In the genomic region with DNA sequence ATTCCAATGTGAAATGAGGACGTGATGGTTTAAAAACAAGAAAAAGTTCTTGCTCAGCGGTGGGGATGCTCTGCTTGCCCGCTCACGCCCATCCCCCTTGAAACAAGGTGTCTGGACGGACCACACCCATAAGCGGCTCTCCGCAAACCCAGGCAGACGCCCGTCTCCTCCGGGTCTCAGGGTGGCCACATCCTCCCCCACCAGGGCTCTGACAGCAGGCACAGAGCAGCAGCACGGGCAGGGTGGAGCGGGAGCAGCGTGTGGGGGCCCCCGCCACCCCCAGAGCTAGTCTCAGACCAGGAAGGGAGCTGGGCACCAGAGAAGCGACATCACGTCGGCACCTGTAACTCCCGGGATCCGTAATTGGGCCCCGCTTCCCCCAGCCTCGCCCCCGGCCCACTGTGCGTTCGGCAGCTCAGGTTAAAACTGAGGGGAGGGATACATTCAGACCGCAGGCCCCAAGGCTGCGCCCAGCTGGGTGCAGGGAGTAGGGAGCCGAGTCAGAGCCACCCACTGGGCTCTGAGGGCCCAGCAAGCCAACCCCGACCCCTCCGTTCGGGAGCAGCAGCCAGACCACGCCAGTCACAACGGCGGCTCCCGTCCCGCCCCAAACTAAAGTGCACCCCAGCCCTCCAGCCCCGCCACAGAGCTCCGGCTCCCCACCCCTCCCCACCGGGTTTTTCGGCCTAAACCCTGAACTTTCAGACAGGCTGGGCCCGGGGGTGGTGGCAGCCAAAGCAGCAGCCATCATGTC, we compare ENCODE assay signal across 10 cellular contexts. TPM values are rescaled to one million over a fixed set of nuclear protein-coding genes. Genes with fewer than 3 reads are reported as not detected.
A peak's percentile ranks its signal among the peaks of the same experiment; 100 is the strongest.
DNase-seq lines count a peak whose midpoint lies in the region; ATAC-seq and TF ChIP-seq lines count a peak whose summit lies in the region.
"Had no signal": no experiment of that assay in that cellular context is flagged by ENCODE, and none has a peak within 500 bp of the region (broad histone marks: within the 10 kb centered on the region; RNA-seq: fewer than 3 reads in every experiment).

No MANE protein-coding gene starts in this region.

- H3K27ac Mint-ChIP-seq in Caco-2 (ENCODE audit: unreplicated experiment) (peak overlapping the region; percentile 65), endothelial cell (ENCODE audit: unreplicated experiment) (peak overlapping the region; percentile 80)
- H3K27ac Mint-ChIP-seq: dendritic cell treated with granulocyte-macrophage colony-stimulating factor and Interleukin-4, amounts not matched to agents 40 ng/mL and 50 ng/mL, for 4 days had no signal

- no peak overlapping the region for H2BK120ac ChIP-seq in neuronal stem cell (ENCODE audit: low read depth, low read length)

- peak overlapping the region; percentile 4 for H2BK5ac ChIP-seq in neuronal stem cell (ENCODE audit: low read length)

- CTCF ChIA-PET in Caco-2 (lab: Charles Lee): no interaction called here
- CTCF ChIA-PET in OCI-LY7 (lab: Charles Lee; ENCODE audit: unreplicated experiment): no interaction called here

- H3K36me3 Mint-ChIP-seq in Caco-2 (ENCODE audit: insufficient read depth, unreplicated experiment): peaks cover 85% of the 10 kb centered on the region
- H3K36me3 Mint-ChIP-seq in endothelial cell (ENCODE audit: low read depth, unreplicated experiment): peaks cover 8% of the 10 kb centered on the region

- H3K4ac ChIP-seq in neuronal stem cell (ENCODE audit: low read length): no peak overlapping the region

- H2BK15ac ChIP-seq in neuronal stem cell (ENCODE audit: low read length): no peak overlapping the region

- H3K4me3 Mint-ChIP-seq in Caco-2 (ENCODE audit: unreplicated experiment) (no peak overlapping the region), endothelial cell (ENCODE audit: unreplicated experiment) (no peak overlapping the region)
- H3K4me3 Mint-ChIP-seq: dendritic cell treated with granulocyte-macrophage colony-stimulating factor and Interleukin-4, amounts not matched to agents 40 ng/mL and 50 ng/mL, for 4 days had no signal

- no peak overlapping the region for H4K91ac ChIP-seq in neuronal stem cell (ENCODE audit: low read depth, low read length, poor library complexity)

- H3K79me1 ChIP-seq in neuronal stem cell (ENCODE audit: low read depth, low read length): no peaks in the 10 kb centered on the region

- H3K27me3 Mint-ChIP-seq in Caco-2 (ENCODE audit: insufficient read depth, unreplicated experiment) (no peaks in the 10 kb centered on the region), endothelial cell (ENCODE audit: unreplicated experiment) (peaks cover 14% of the 10 kb centered on the region)
- H3K27me3 Mint-ChIP-seq: dendritic cell treated with granulocyte-macrophage colony-stimulating factor and Interleukin-4, amounts not matched to agents 40 ng/mL and 50 ng/mL, for 4 days had no signal

- TSS peak; percentile 48 for BruUV-seq in Caco-2 (replicated peaks; lab: Mats Ljungman, UMichigan)
- TSS peak; percentile 72 for BruUV-seq in OCI-LY7 (replicated peaks; lab: Mats Ljungman, UMichigan)

- H4K20me1 ChIP-seq in OCI-LY7 (ENCODE audit: insufficient read depth, low read length): no peaks in the 10 kb centered on the region

- intact Hi-C loops in Caco-2 (cut with micrococcal nuclease; ENCODE audit: unreplicated experiment): no loop called here
- intact Hi-C loops in OCI-LY7 (cut with micrococcal nuclease; ENCODE audit: unreplicated experiment): loop anchor here (10.0 kb wide), 1 partner anchor 255 kb away; no protein-coding TSS in a partner anchor

- H3K27me3 ChIP-seq in Caco-2 (replicated peaks; ENCODE audit: control insufficient read depth, insufficient read depth, low read length) (no peaks in the 10 kb centered on the region), neuronal stem cell (ENCODE audit: control insufficient read depth in 3 of 3, insufficient read depth in 3 of 3, low read depth in 1 of 3, low read length in 3 of 3) (no peaks in the 10 kb centered on the region)

- H3K9me2 ChIP-seq in OCI-LY7 (ENCODE audit: insufficient read depth, low read length): no peaks in the 10 kb centered on the region

- no peak overlapping the region for H3K4me3 ChIP-seq in Caco-2 (ENCODE audit: low read depth, low read length)
- H3K4me3 ChIP-seq in OCI-LY7 (ENCODE audit: low read depth, low read length, poor library complexity, severe bottlenecking): no peak overlapping the region
- no peak overlapping the region for H3K4me3 ChIP-seq in neuronal stem cell (ENCODE audit: low read length in 2 of 2)
- H3K4me3 ChIP-seq: GM23248 had no signal

- no peak overlapping the region for H2AFZ ChIP-seq in OCI-LY7 (ENCODE audit: low read length)
- no peak overlapping the region for H2AFZ ChIP-seq in neuronal stem cell (ENCODE audit: low read length)
- H2AFZ ChIP-seq: GM23248 had no signal

- DNase-seq in Caco-2: no peak
- no peak for DNase-seq in OCI-LY7 (ENCODE audit: low spot score)
- DNase-seq in endothelial cell (ENCODE audit: low spot score): no peak
- no peak for DNase-seq in neuronal stem cell (ENCODE audit: low spot score)
- DNase-seq in NCI-H1694 treated with DMSO at 0.1 percent for 48 hours (lab: John Stamatoyannopoulos, UW): no peak
- no peak for DNase-seq in cerebellar cortex (ENCODE audit: low spot score)
- DNase-seq in superior temporal gyrus (ENCODE audit: extremely low spot score): no peak
- DNase-seq: GM23248 had no signal

- ATAC-seq in GM21447 (IDR thresholded peaks at IDR 0.05; ENCODE audit: unreplicated experiment): no peak

- H3K18ac ChIP-seq in neuronal stem cell (ENCODE audit: low read length): peak overlapping the region; percentile 76

- H3K4me1 Mint-ChIP-seq in Caco-2 (ENCODE audit: low read depth, unreplicated experiment) (no peaks in the 10 kb centered on the region), endothelial cell (ENCODE audit: unreplicated experiment) (peaks cover 10% of the 10 kb centered on the region)

- no peak overlapping the region; the same call in 1 of the 2 replicates for H3K4me2 ChIP-seq in OCI-LY7 (ENCODE audit: low read length)
- H3K4me2 ChIP-seq in neuronal stem cell (ENCODE audit: insufficient read depth, low read length, poor library complexity, severe bottlenecking): no peak overlapping the region

- no peak overlapping the region for H2BK12ac ChIP-seq in neuronal stem cell (ENCODE audit: low read length)

- POLR2A ChIA-PET in Caco-2 (lab: Charles Lee): no interaction called here
- POLR2A ChIA-PET in OCI-LY7 (lab: Charles Lee): no interaction called here

- no CpG with 5 or more reads among the region's 40 CpGs for WGBS in neuronal stem cell (ENCODE audit: extremely low coverage in 2 of 2, insufficient read length in 2 of 2, insufficient replicate concordance in 1 of 2), 2 donors

- H3K14ac ChIP-seq in neuronal stem cell (ENCODE audit: low read length): peak overlapping the region; percentile 82

- no peaks in the 10 kb centered on the region for H3K9me3 Mint-ChIP-seq in Caco-2 (ENCODE audit: unreplicated experiment)
- H3K9me3 Mint-ChIP-seq in endothelial cell (ENCODE audit: unreplicated experiment): no peaks in the 10 kb centered on the region
- H3K9me3 Mint-ChIP-seq: dendritic cell treated with granulocyte-macrophage colony-stimulating factor and Interleukin-4, amounts not matched to agents 40 ng/mL and 50 ng/mL, for 4 days had no signal

- no peaks in the 10 kb centered on the region for H3K79me2 ChIP-seq in OCI-LY7 (ENCODE audit: insufficient read depth, low read depth, low read length)

- H3K9ac ChIP-seq in neuronal stem cell (ENCODE audit: low read depth, low read length, poor library complexity): no peak overlapping the region
- H3K9ac ChIP-seq: GM23248 had no signal

- no peak overlapping the region for H3K27ac ChIP-seq in OCI-LY7 (ENCODE audit: low read depth, low read length, poor library complexity, severe bottlenecking)
- H3K27ac ChIP-seq in neuronal stem cell (replicated peaks; ENCODE audit: low read length): no peak overlapping the region
- H3K27ac ChIP-seq: GM23248 had no signal

- TF ChIP-seq CTCF in Caco-2 (IDR thresholded peaks at IDR 0.05; ENCODE audit: insufficient read depth in 1 of 2, low read depth in 1 of 2, low read length in 1 of 2, severe bottlenecking in 1 of 2, unreplicated experiment in 1 of 2) (no peak), OCI-LY7 (conservative IDR thresholded peaks at IDR 0.05; ENCODE audit: low read length) (no peak), endothelial cell (IDR thresholded peaks at IDR 0.05; ENCODE audit: unreplicated experiment) (no peak)

- H3K9me3 ChIP-seq in Caco-2: no peaks in the 10 kb centered on the region
- no peaks in the 10 kb centered on the region for H3K9me3 ChIP-seq in OCI-LY7 (ENCODE audit: low read length)
- no peaks in the 10 kb centered on the region for H3K9me3 ChIP-seq in neuronal stem cell (replicated peaks in 1 of 2; ENCODE audit: control insufficient read depth in 2 of 2, insufficient read depth in 1 of 2, low read depth in 1 of 2, low read length in 2 of 2)

- H3K36me3 ChIP-seq in Caco-2 (ENCODE audit: control insufficient read depth, insufficient read depth, low read length) (peaks cover 2% of the 10 kb centered on the region), OCI-LY7 (ENCODE audit: insufficient read depth, low read length) (peaks cover 72% of the 10 kb centered on the region), neuronal stem cell (replicated peaks in 1 of 2; ENCODE audit: control insufficient read depth in 2 of 2, insufficient read depth in 2 of 2, low read length in 2 of 2) (peaks cover 4 to 42% of the 10 kb centered on the region in 2 donors)

- H3K4me1 ChIP-seq in Caco-2 (no peaks in the 10 kb centered on the region), OCI-LY7 (ENCODE audit: insufficient read depth, low read length, poor library complexity, severe bottlenecking) (no peaks in the 10 kb centered on the region), neuronal stem cell (ENCODE audit: control insufficient read depth in 2 of 2, insufficient read depth in 1 of 2, low read depth in 1 of 2, low read length in 2 of 2) (no peaks in the 10 kb centered on the region)

- peak overlapping the region; percentile 37 for H2AK5ac ChIP-seq in neuronal stem cell (ENCODE audit: low read depth, low read length)

- peak overlapping the region; percentile 34 for H3K23ac ChIP-seq in neuronal stem cell (ENCODE audit: low read depth, low read length, poor library complexity)

- H4K8ac ChIP-seq in neuronal stem cell (ENCODE audit: low read depth, low read length): no peak overlapping the region

RNA-seq across cellular contexts. Expression of gene CLUH, which starts 22.0 kb away (rescaled TPM):
- total RNA-seq in Caco-2 (2022) (161 and 164 TPM in 2 replicates), OCI-LY7 (2022) (122 and 132 TPM in 2 replicates), endothelial cell (ENCODE audit: unreplicated experiment) (45.9 TPM)
- 85.2 and 96.3 TPM in 2 replicates for total RNA-seq in OCI-LY7 (2014; rRNA removed; shearing (Covaris generic))
- 15.4 TPM for polyA plus RNA-seq in neuronal stem cell (2013, experiment 1 of 2)
- 13.9 TPM for polyA plus RNA-seq in neuronal stem cell (2013, experiment 2 of 2)

RNA-seq across cellular contexts. Expression of gene CCDC92B, which starts 59.9 kb away (rescaled TPM):
- total RNA-seq in Caco-2 (2022) (0.66 and 1.1 TPM in 2 replicates), OCI-LY7 (2022) (not detected in 2 replicates), endothelial cell (ENCODE audit: unreplicated experiment) (1.9 TPM)
- not detected in 2 replicates for total RNA-seq in OCI-LY7 (2014; rRNA removed; shearing (Covaris generic))
- 0.35 TPM for polyA plus RNA-seq in neuronal stem cell (2013, experiment 1 of 2)
- polyA plus RNA-seq in neuronal stem cell (2013, experiment 2 of 2): 0.42 TPM
- total RNA-seq: GM23248 had no signal
- polyA plus RNA-seq: GM23248 had no signal
